Comparison of ENCODE assay signal across 18 cellular contexts in genomic region chr5:133243196-133243595, GRCh38.
DNase-seq lines count a peak whose midpoint lies in the region; ATAC-seq and TF ChIP-seq lines count a peak whose summit lies in the region.
"Had no signal": no experiment of that assay in that cellular context is flagged by ENCODE, and none has a peak within 500 bp of the region (broad histone marks: within the 10 kb centered on the region; RNA-seq: fewer than 3 reads in every experiment).

No MANE protein-coding gene starts in this region.

- no peaks in the 10 kb centered on the region for H3K27me3 ChIP-seq in BLaER1
- no peaks in the 10 kb centered on the region for H3K27me3 ChIP-seq in Panc1 (ENCODE audit: control insufficient read depth, insufficient read depth, low read length)
- no peaks in the 10 kb centered on the region for H3K27me3 ChIP-seq in neuronal stem cell (ENCODE audit: control insufficient read depth in 3 of 3, insufficient read depth in 3 of 3, low read depth in 1 of 3, low read length in 3 of 3)
- H3K27me3 ChIP-seq: Peyer's patch, SJCRH30 had no signal

- H2BK15ac ChIP-seq in neuronal stem cell (ENCODE audit: low read length), result no peak overlapping the region

- in situ Hi-C loops in Panc1 (cut with HindIII; ENCODE audit: low pct_unique_long_range_greater_than_20kb, low sequenced_read_pairs), result no loop called here

- no peaks in the 10 kb centered on the region for H3K36me3 ChIP-seq in BLaER1
- H3K36me3 ChIP-seq in Panc1 (ENCODE audit: control insufficient read depth, insufficient read depth, low read length), result no peaks in the 10 kb centered on the region
- no peaks in the 10 kb centered on the region for H3K36me3 ChIP-seq in neuronal stem cell (replicated peaks in 1 of 2; ENCODE audit: control insufficient read depth in 2 of 2, insufficient read depth in 2 of 2, low read length in 2 of 2)
- H3K36me3 ChIP-seq: HAP-1, Peyer's patch, SJCRH30 had no signal

- H3K4me1 ChIP-seq in BLaER1, result peaks cover 81% of the 10 kb centered on the region
- H3K4me1 ChIP-seq in Panc1 (ENCODE audit: control insufficient read depth, insufficient read depth, low read length), result peaks cover 38% of the 10 kb centered on the region
- peaks cover 5 to 7% of the 10 kb centered on the region in 2 donors for H3K4me1 ChIP-seq in neuronal stem cell (ENCODE audit: control insufficient read depth in 2 of 2, insufficient read depth in 1 of 2, low read depth in 1 of 2, low read length in 2 of 2)
- H3K4me1 ChIP-seq: HAP-1, Peyer's patch had no signal

- H2AK5ac ChIP-seq in neuronal stem cell (ENCODE audit: low read depth, low read length), result no peak overlapping the region

- intact Hi-C loops in Panc1 (cut with micrococcal nuclease; ENCODE audit: unreplicated experiment), result no loop called here

- H3K14ac ChIP-seq in neuronal stem cell (ENCODE audit: low read length), result no peak overlapping the region

- H4K20me1 ChIP-seq in BLaER1, result no peaks in the 10 kb centered on the region

- H3K4me3 ChIP-seq in BLaER1 (no peak overlapping the region), Panc1 (ENCODE audit: low read depth in 2 of 2, low read length in 2 of 2) (no peak overlapping the region), neuronal stem cell (ENCODE audit: low read length in 2 of 2) (no peak overlapping the region)
- H3K4me3 ChIP-seq: GM12878, HAP-1, Peyer's patch, SJCRH30 had no signal

- H3K27ac ChIP-seq in BLaER1, result peak overlapping the region; percentile 88
- H3K27ac ChIP-seq in Panc1 (ENCODE audit: low read length), result 0 out of 2 replicates have a peak overlapping the region, but pooled peaks have one; percentile 23
- H3K27ac ChIP-seq in neuronal stem cell (replicated peaks; ENCODE audit: low read length), result no peak overlapping the region
- H3K27ac ChIP-seq: KMS-11, Peyer's patch had no signal

- no peak overlapping the region for H2BK5ac ChIP-seq in neuronal stem cell (ENCODE audit: low read length)

- H3K23ac ChIP-seq in neuronal stem cell (ENCODE audit: low read depth, low read length, poor library complexity), result no peak overlapping the region

- no peak for DNase-seq in Panc1 (ENCODE audit: low read depth, low spot score)
- DNase-seq in dermis microvascular lymphatic vessel endothelial cell (ENCODE audit: low read depth in 2 of 2), result peak; percentile 64 to 84
- no peak for DNase-seq in neuronal stem cell (ENCODE audit: low spot score)
- DNase-seq in NCI-H510A treated with DMSO at 0.1 percent for 48 hours (lab: John Stamatoyannopoulos, UW), result no peak
- DNase-seq in cortex of kidney (lab: John Stamatoyannopoulos, UW), result no peak
- DNase-seq: DMS 273 treated with DMSO at 0.1 percent for 48 hours, DMS79 treated with DMSO at 0.1 percent for 48 hours, NCI-H1092 treated with DMSO at 0.1 percent for 48 hours, NCI-H1436 treated with DMSO at 0.1 percent for 48 hours, NCI-H1930, NCI-H748 treated with DMSO at 0.1 percent for 48 hours, Peyer's patch, SJCRH30 had no signal

- no peak overlapping the region for H2BK12ac ChIP-seq in neuronal stem cell (ENCODE audit: low read length)

- ATAC-seq in Panc1 (no peak), HG03571 (IDR thresholded peaks at IDR 0.05; ENCODE audit: unreplicated experiment) (no peak)

- H3K18ac ChIP-seq in neuronal stem cell (ENCODE audit: low read length), result peak overlapping the region; percentile 0

- H3K9ac ChIP-seq in BLaER1, result no peak overlapping the region
- no peak overlapping the region for H3K9ac ChIP-seq in neuronal stem cell (ENCODE audit: low read depth, low read length, poor library complexity)
- H3K9ac ChIP-seq: KMS-11 had no signal

- no CpG with 5 or more reads among the region's 3 CpGs for WGBS in neuronal stem cell (ENCODE audit: extremely low coverage in 2 of 2, insufficient read length in 2 of 2, insufficient replicate concordance in 1 of 2), 2 donors

- no peak for TF ChIP-seq CTCF in Panc1 (IDR thresholded peaks at IDR 0.05)

- H3K4ac ChIP-seq in neuronal stem cell (ENCODE audit: low read length), result no peak overlapping the region

- 0 out of 2 replicates have a peak, but pooled peaks cover 4% of the 10 kb centered on the region for H3K9me3 ChIP-seq in BLaER1
- H3K9me3 ChIP-seq in Panc1 (ENCODE audit: control insufficient read depth, insufficient read depth, low read depth, low read length), result no peaks in the 10 kb centered on the region
- H3K9me3 ChIP-seq in neuronal stem cell (replicated peaks in 1 of 2; ENCODE audit: control insufficient read depth in 2 of 2, insufficient read depth in 1 of 2, low read depth in 1 of 2, low read length in 2 of 2), result no peaks in the 10 kb centered on the region
- H3K9me3 ChIP-seq: HAP-1, Peyer's patch, SJCRH30 had no signal

- no peak overlapping the region for H2AFZ ChIP-seq in neuronal stem cell (ENCODE audit: low read length)

- POLR2A ChIA-PET in Panc1 (lab: Charles Lee), result no interaction called here

- H2BK120ac ChIP-seq in neuronal stem cell (ENCODE audit: low read depth, low read length), result no peak overlapping the region

- BruUV-seq in Panc1 (replicated peaks; lab: Mats Ljungman, UMichigan), result no TSS peak

- no peak overlapping the region for H4K8ac ChIP-seq in neuronal stem cell (ENCODE audit: low read depth, low read length)

- H3K4me2 ChIP-seq in BLaER1 (peak overlapping the region; percentile 85), neuronal stem cell (ENCODE audit: insufficient read depth, low read length, poor library complexity, severe bottlenecking) (no peak overlapping the region)
- H3K4me2 ChIP-seq: KMS-11 had no signal

- H4K91ac ChIP-seq in neuronal stem cell (ENCODE audit: low read depth, low read length, poor library complexity), result no peak overlapping the region

- CTCF ChIA-PET in Panc1 (lab: Charles Lee), result no interaction called here

- no peaks in the 10 kb centered on the region for H3K79me1 ChIP-seq in neuronal stem cell (ENCODE audit: low read depth, low read length)

Comparison
In these comparisons a context has a peak if more than half of its experiments do, and no peak if none do; other contexts are left out.
1. DNase-seq: peak in dermis microvascular lymphatic vessel endothelial cell (2 of 2); none in Panc1 (single experiment), neuronal stem cell (single experiment), NCI-H510A treated with DMSO at 0.1 percent for 48 hours (single experiment) and cortex of kidney (single experiment).